In genomic region chr15:90437516-90437915, GRCh38 we compare ENCODE assay signal across 19 cellular contexts.
"Had no signal": no experiment of that assay in that cellular context is flagged by ENCODE, and none has a peak within 500 bp of the region (broad histone marks: within the 10 kb centered on the region; RNA-seq: fewer than 3 reads in every experiment).

No MANE protein-coding gene starts in this region.

- H3K27me3 ChIP-seq: dorsolateral prefrontal cortex, esophagus muscularis mucosa, foreskin keratinocyte, heart right ventricle, left lung had no signal

- H3K4me3 Mint-ChIP-seq: effector memory CD8-positive, alpha-beta T cell; endodermal cell; mesothelial cell of epicardium had no signal

- H3K9me3 ChIP-seq: esophagus muscularis mucosa, heart right ventricle, left lung, lower lobe of right lung, mucosa of descending colon had no signal

- ATAC-seq: effector memory CD8-positive, alpha-beta T cell; foreskin keratinocyte; heart right ventricle; left cardiac atrium; left lung; left ventricle myocardium superior; lower lobe of right lung; mucosa of descending colon had no signal

- H3K27me3 Mint-ChIP-seq: effector memory CD8-positive, alpha-beta T cell had no signal

- H3K9me3 Mint-ChIP-seq: effector memory CD8-positive, alpha-beta T cell; endodermal cell; mesothelial cell of epicardium had no signal

- H3K4me3 ChIP-seq: coronary artery, dorsolateral prefrontal cortex, esophagus muscularis mucosa, heart right ventricle, left lung, lower lobe of right lung, mucosa of descending colon had no signal

- H3K27ac ChIP-seq: coronary artery, esophagus muscularis mucosa, foreskin keratinocyte, lower lobe of right lung had no signal

- DNase-seq: dermis blood vessel endothelial cell; dorsolateral prefrontal cortex; effector CD8-positive, alpha-beta T cell; effector memory CD8-positive, alpha-beta T cell; endodermal cell; glutamatergic neuron; head of caudate nucleus; heart right ventricle; hippocampal formation; left cardiac atrium; left lung; left ventricle myocardium superior; lower lobe of right lung; mesenchymal stem cell; mucosa of descending colon had no signal
